In the genomic region with DNA sequence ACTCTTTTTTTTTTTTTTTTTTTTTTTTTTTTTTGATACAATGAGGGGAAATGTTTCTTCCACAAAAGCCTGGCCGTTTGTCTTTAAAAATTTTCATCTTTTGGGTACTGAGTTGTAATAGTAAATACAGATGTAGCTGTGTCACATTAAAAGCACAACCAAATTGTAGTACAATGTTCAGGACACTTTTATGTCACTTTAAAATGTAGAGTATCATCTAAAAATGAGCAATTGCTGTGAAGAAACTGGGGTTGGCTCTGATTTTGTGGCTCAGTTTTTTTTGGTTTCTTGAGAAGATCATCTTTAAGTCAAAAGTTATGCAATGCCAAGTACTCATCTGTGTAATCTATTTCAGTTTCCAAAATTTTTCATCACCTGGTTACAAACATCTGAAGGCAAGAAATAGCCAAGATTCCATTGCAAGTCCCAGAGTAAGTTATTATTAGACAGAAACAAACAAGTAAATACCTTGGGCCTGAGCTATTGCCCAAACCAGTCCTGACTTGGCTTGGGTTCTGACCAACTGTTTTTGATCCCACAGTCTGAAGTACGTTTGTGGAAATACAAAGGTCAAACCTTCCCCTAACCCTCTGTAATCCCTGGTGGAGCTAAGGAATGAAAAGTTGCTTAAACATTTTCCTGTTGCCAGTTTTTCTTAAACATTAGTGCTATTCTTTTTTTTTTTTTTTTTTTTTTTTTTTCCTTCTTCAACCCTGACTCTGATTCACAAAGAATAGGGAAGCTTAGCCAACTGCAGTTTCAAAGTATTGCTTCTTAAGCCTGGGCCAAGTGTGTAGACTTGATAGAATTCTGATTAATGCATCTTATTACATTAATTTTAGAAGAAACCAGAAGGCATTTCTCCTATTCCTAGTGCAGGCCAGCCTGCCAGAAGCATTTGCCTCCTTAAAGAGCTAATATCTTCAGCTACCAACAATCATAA, we compare ENCODE assay signal across 16 cellular contexts.
DNase-seq lines count a peak whose midpoint lies in the region; ATAC-seq and TF ChIP-seq lines count a peak whose summit lies in the region.
"Had no signal": no experiment of that assay in that cellular context is flagged by ENCODE, and none has a peak within 500 bp of the region (broad histone marks: within the 10 kb centered on the region; RNA-seq: fewer than 3 reads in every experiment).

No MANE protein-coding gene starts in this region.

- H3K36me3 ChIP-seq in MG63 (no peaks in the 10 kb centered on the region), left lung (no peaks in the 10 kb centered on the region)

- no peaks in the 10 kb centered on the region for H3K9me3 Mint-ChIP-seq in endothelial cell (ENCODE audit: unreplicated experiment)
- H3K9me3 Mint-ChIP-seq in WTC11: peaks cover 16% of the 10 kb centered on the region
- H3K9me3 Mint-ChIP-seq: activated CD8-positive, alpha-beta T cell treated with anti-CD3 and anti-CD28 coated beads for 36 hours had no signal

- peak overlapping the region; percentile 55 for H3K27ac Mint-ChIP-seq in endothelial cell (ENCODE audit: unreplicated experiment)
- no peak overlapping the region for H3K27ac Mint-ChIP-seq in WTC11
- H3K27ac Mint-ChIP-seq: activated CD8-positive, alpha-beta T cell treated with anti-CD3 and anti-CD28 coated beads for 36 hours had no signal

- no peaks in the 10 kb centered on the region for H3K9me3 ChIP-seq in MG63
- no peaks in the 10 kb centered on the region for H3K9me3 ChIP-seq in left lung
- H3K9me3 ChIP-seq: SK-N-SH had no signal

- no peaks in the 10 kb centered on the region for H3K36me3 Mint-ChIP-seq in endothelial cell (ENCODE audit: low read depth, unreplicated experiment)
- no peaks in the 10 kb centered on the region for H3K36me3 Mint-ChIP-seq in WTC11

- H3K27me3 ChIP-seq in MG63: no peaks in the 10 kb centered on the region
- H3K27me3 ChIP-seq in left lung: no peaks in the 10 kb centered on the region

- CTCF ChIA-PET in WTC11 (lab: Charles Lee): interaction anchor here (0.7 to 0.9 kb wide), 3 partner anchors 252 to 1710 kb away, joined by 3 to 8 read pairs (median 4); no protein-coding TSS in a partner anchor

- H3K4me3 Mint-ChIP-seq in endothelial cell (ENCODE audit: unreplicated experiment) (no peak overlapping the region), WTC11 (no peak overlapping the region)
- H3K4me3 Mint-ChIP-seq: activated CD8-positive, alpha-beta T cell treated with anti-CD3 and anti-CD28 coated beads for 36 hours had no signal

- no peak overlapping the region for H3K27ac ChIP-seq in left lung
- H3K27ac ChIP-seq: HL-60, KMS-11 had no signal

- peak; percentile 56 for DNase-seq in MG63
- DNase-seq in endothelial cell (ENCODE audit: low spot score): no peak
- DNase-seq in left lung: no peak
- no peak for DNase-seq in sciatic nerve (ENCODE audit: low spot score)
- DNase-seq in WTC11 (ENCODE audit: low spot score): no peak
- no peak for DNase-seq in AG08396 (ENCODE audit: low spot score)
- no peak for DNase-seq in activated gamma-delta T cell (lab: John Stamatoyannopoulos, UW)
- DNase-seq in NCI-H69 (lab: John Stamatoyannopoulos, UW): no peak
- DNase-seq: activated CD8-positive, alpha-beta T cell treated with anti-CD3 and anti-CD28 coated beads for 36 hours; DMS 273 treated with DMSO at 0.1 percent for 48 hours; NCI-H146; NCI-H510A; OCI-M1; SK-N-SH had no signal

- intact Hi-C loops in left lung (cut with DNase I): no loop called here
- intact Hi-C loops in sciatic nerve (cut with DNase I): no loop called here

- POLR2A ChIA-PET in WTC11 (lab: Charles Lee): interaction anchor here (0.7 kb wide), 2 partner anchors 64 to 882 kb away, joined by 3 read pairs; no protein-coding TSS in a partner anchor

- TF ChIP-seq CTCF in endothelial cell (IDR thresholded peaks at IDR 0.05; ENCODE audit: unreplicated experiment): no peak
- no peak for TF ChIP-seq CTCF in left lung (IDR thresholded peaks at IDR 0.05)
- TF ChIP-seq CTCF in WTC11 (IDR thresholded peaks at IDR 0.05): no peak

- ATAC-seq in left lung: peak; percentile 37
- ATAC-seq in sciatic nerve: peak; percentile 93
- ATAC-seq in WTC11: no peak
- ATAC-seq: activated CD8-positive, alpha-beta T cell treated with anti-CD3 and anti-CD28 coated beads for 36 hours had no signal

- no peak overlapping the region for H3K4me3 ChIP-seq in MG63
- no peak overlapping the region for H3K4me3 ChIP-seq in left lung

- H3K4me1 ChIP-seq in left lung: peaks cover 0 to 5% of the 10 kb centered on the region in 2 donors

- peaks cover 25% of the 10 kb centered on the region for H3K4me1 Mint-ChIP-seq in endothelial cell (ENCODE audit: unreplicated experiment)
- no peaks in the 10 kb centered on the region for H3K4me1 Mint-ChIP-seq in WTC11

- H3K27me3 Mint-ChIP-seq in endothelial cell (ENCODE audit: unreplicated experiment) (peaks cover 2% of the 10 kb centered on the region), WTC11 (ENCODE audit: low read depth) (no peaks in the 10 kb centered on the region)
- H3K27me3 Mint-ChIP-seq: activated CD8-positive, alpha-beta T cell treated with anti-CD3 and anti-CD28 coated beads for 36 hours had no signal

TF ChIP-seq in WTC11, 78 proteins besides CTCF, POLR2A, EP300 and RAD21:
- TF ChIP-seq ZBTB21 (CRISPR knock-in tag; IDR thresholded peaks at IDR 0.05; ENCODE audit: borderline replicate concordance): no peak
- no peak for TF ChIP-seq NFATC4 (CRISPR knock-in tag; IDR thresholded peaks at IDR 0.05)
- TF ChIP-seq, protein P1, sequence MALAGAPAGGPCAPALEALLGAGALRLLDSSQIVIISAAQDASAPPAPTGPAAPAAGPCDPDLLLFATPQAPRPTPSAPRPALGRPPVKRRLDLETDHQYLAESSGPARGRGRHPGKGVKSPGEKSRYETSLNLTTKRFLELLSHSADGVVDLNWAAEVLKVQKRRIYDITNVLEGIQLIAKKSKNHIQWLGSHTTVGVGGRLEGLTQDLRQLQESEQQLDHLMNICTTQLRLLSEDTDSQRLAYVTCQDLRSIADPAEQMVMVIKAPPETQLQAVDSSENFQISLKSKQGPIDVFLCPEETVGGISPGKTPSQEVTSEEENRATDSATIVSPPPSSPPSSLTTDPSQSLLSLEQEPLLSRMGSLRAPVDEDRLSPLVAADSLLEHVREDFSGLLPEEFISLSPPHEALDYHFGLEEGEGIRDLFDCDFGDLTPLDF (CRISPR knock-in tag; IDR thresholded peaks at IDR 0.05): no peak
- no peak for TF ChIP-seq GTF2I (CRISPR knock-in tag; conservative IDR thresholded peaks at IDR 0.05)
- TF ChIP-seq, protein P2, sequence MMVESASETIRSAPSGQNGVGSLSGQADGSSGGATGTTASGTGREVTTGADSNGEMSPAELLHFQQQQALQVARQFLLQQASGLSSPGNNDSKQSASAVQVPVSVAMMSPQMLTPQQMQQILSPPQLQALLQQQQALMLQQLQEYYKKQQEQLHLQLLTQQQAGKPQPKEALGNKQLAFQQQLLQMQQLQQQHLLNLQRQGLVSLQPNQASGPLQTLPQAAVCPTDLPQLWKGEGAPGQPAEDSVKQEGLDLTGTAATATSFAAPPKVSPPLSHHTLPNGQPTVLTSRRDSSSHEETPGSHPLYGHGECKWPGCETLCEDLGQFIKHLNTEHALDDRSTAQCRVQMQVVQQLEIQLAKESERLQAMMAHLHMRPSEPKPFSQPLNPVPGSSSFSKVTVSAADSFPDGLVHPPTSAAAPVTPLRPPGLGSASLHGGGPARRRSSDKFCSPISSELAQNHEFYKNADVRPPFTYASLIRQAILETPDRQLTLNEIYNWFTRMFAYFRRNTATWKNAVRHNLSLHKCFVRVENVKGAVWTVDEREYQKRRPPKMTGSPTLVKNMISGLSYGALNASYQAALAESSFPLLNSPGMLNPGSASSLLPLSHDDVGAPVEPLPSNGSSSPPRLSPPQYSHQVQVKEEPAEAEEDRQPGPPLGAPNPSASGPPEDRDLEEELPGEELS (CRISPR knock-in tag; IDR thresholded peaks at IDR 0.05): no peak
- no peak for TF ChIP-seq GRHL2 (CRISPR knock-in tag; IDR thresholded peaks at IDR 0.05; ENCODE audit: insufficient replicate concordance, severe bottlenecking)
- TF ChIP-seq IRF2 (CRISPR knock-in tag; IDR thresholded peaks at IDR 0.05; ENCODE audit: borderline replicate concordance, low read depth): no peak
- TF ChIP-seq GABPB1 (CRISPR knock-in tag; IDR thresholded peaks at IDR 0.05): no peak
- no peak for TF ChIP-seq TEAD4 (CRISPR knock-in tag; IDR thresholded peaks at IDR 0.05)
- no peak for TF ChIP-seq USF2 (CRISPR knock-in tag; IDR thresholded peaks at IDR 0.05)
